In genomic region chr2:119713819-119714490, GRCh38 we compare ENCODE assay signal across 23 cellular contexts. TPM values are rescaled to one million over a fixed set of nuclear protein-coding genes. Genes with fewer than 3 reads are reported as not detected.
DNase-seq lines count a peak whose midpoint lies in the region; ATAC-seq and TF ChIP-seq lines count a peak whose summit lies in the region.
"Had no signal": no experiment of that assay in that cellular context is flagged by ENCODE, and none has a peak within 500 bp of the region (broad histone marks: within the 10 kb centered on the region; RNA-seq: fewer than 3 reads in every experiment).

No MANE protein-coding gene starts in this region.

- H3K27ac ChIP-seq in endodermal cell (ENCODE audit: low read depth, low read length), result no peak overlapping the region
- peak overlapping the region; percentile 85 for H3K27ac ChIP-seq in temporal lobe (ENCODE audit: low read depth, low read length)
- H3K27ac ChIP-seq in PC-3 (ENCODE audit: low read length), result no peak overlapping the region
- H3K27ac ChIP-seq: 22Rv1, pancreas, right atrium auricular region, tibial nerve had no signal

- H3K4me1 ChIP-seq in endodermal cell (ENCODE audit: control insufficient read depth, insufficient read depth, low read length) (no peaks in the 10 kb centered on the region), PC-3 (ENCODE audit: insufficient read depth, low read length) (no peaks in the 10 kb centered on the region)
- H3K4me1 ChIP-seq: pancreas, tibial nerve had no signal

- H3K4me3 Mint-ChIP-seq in activated T-helper 1 cell treated with anti-CD3 and anti-CD28 coated beads, Interleukin-12 subunit alpha, Interleukin-12 subunit beta, Interleukin-2, Interleukin-4 antibody, amounts not matched to agents 30 ng/mL and 10 ng/mL and 1 ng/mL, durations not matched to agents 14 hours and 24 hours and 36 hours, result no peak overlapping the region
- H3K4me3 Mint-ChIP-seq in endodermal cell, result no peak overlapping the region
- H3K4me3 Mint-ChIP-seq: activated B cell treated with CpG ODN at 0.5 μM for 24 hours; CD4-positive, alpha-beta T cell; dendritic cell treated with granulocyte-macrophage colony-stimulating factor and Interleukin-4, amounts not matched to agents 40 ng/mL and 50 ng/mL, for 4 days; natural killer cell treated with Interleukin-12 subunit alpha and Interleukin-12 subunit beta and Interleukin-15 and Interleukin-18, amount 100 ng/mL, for 72 hours; stimulated activated naive CD8-positive, alpha-beta T cell treated with anti-CD3 and anti-CD28 coated beads, Interleukin-15, Interleukin-2, amounts not matched to agents 100 ng/mL and 50 ng/mL, for 24 hours had no signal

- WGBS in endodermal cell (ENCODE audit: insufficient coverage in 1 of 2, insufficient read length in 1 of 2), 2 experiments, result 89 to 95% methylated on average over 5 to 7 of the region's 7 CpGs

- H3K79me2 ChIP-seq in PC-3 (ENCODE audit: low read length), result no peaks in the 10 kb centered on the region

- no peaks in the 10 kb centered on the region for H4K20me1 ChIP-seq in PC-3 (ENCODE audit: low read length)

- peaks cover 4% of the 10 kb centered on the region for H3K4me1 Mint-ChIP-seq in activated T-helper 1 cell treated with anti-CD3 and anti-CD28 coated beads, Interleukin-12 subunit alpha, Interleukin-12 subunit beta, Interleukin-2, Interleukin-4 antibody, amounts not matched to agents 30 ng/mL and 10 ng/mL and 1 ng/mL, durations not matched to agents 14 hours and 24 hours and 36 hours (ENCODE audit: low read depth)
- no peaks in the 10 kb centered on the region for H3K4me1 Mint-ChIP-seq in endodermal cell
- H3K4me1 Mint-ChIP-seq: activated B cell treated with CpG ODN at 0.5 μM for 24 hours had no signal

- H3K9me3 ChIP-seq in endodermal cell (ENCODE audit: control insufficient read depth, low read length) (no peaks in the 10 kb centered on the region), PC-3 (ENCODE audit: low read length) (no peaks in the 10 kb centered on the region)
- H3K9me3 ChIP-seq: pancreas, right atrium auricular region, tibial nerve had no signal

- DNase-seq in NCI-H1092 treated with DMSO at 0.1 percent for 48 hours (lab: John Stamatoyannopoulos, UW) (peak; percentile 18), NCI-H1092 (lab: John Stamatoyannopoulos, UW) (no peak), endodermal cell (peak; percentile 22), PC-3 (no peak)
- no peak for DNase-seq in activated T-helper 1 cell treated with anti-CD3 and anti-CD28 coated beads, Interleukin-12 subunit alpha, Interleukin-12 subunit beta, Interleukin-2, Interleukin-4 antibody, amounts not matched to agents 30 ng/mL and 10 ng/mL and 1 ng/mL, durations not matched to agents 14 hours and 24 hours and 36 hours (ENCODE audit: low spot score)
- no peak for DNase-seq in activated CD8-positive, alpha-beta memory T cell treated with anti-CD3 and anti-CD28 coated beads, Interleukin-2, amount 50 U/mL, for 4 hours
- DNase-seq: activated B cell treated with CpG ODN at 0.5 μM for 24 hours; CD4-positive, alpha-beta T cell; H7; Karpas-422; midbrain; NCI-H187 treated with DMSO at 0.1 percent for 48 hours; NCI-H748 treated with DMSO at 0.1 percent for 48 hours; pancreas; SHP77 had no signal

- intact Hi-C loops in activated T-helper 1 cell treated with anti-CD3 and anti-CD28 coated beads, Interleukin-12 subunit alpha, Interleukin-12 subunit beta, Interleukin-2, Interleukin-4 antibody, amounts not matched to agents 30 ng/mL and 10 ng/mL and 1 ng/mL, durations not matched to agents 14 hours and 24 hours and 36 hours (cut with micrococcal nuclease), result no loop called here
- intact Hi-C loops in PC-3 (cut with micrococcal nuclease), result no loop called here

- H3K9ac ChIP-seq in endodermal cell (ENCODE audit: extremely low read depth, low read length, poor library complexity, severe bottlenecking) (no peak overlapping the region), PC-3 (ENCODE audit: low read length) (no peak overlapping the region)

- TF ChIP-seq CTCF in endodermal cell (conservative IDR thresholded peaks at IDR 0.05) (no peak), PC-3 (conservative IDR thresholded peaks at IDR 0.05; ENCODE audit: low read depth, low read length) (no peak)

- CTCF ChIA-PET in PC-3 (lab: Charles Lee), result no interaction called here

- no peak overlapping the region for H2AFZ ChIP-seq in PC-3 (ENCODE audit: low read length)

- H3K27me3 ChIP-seq in endodermal cell (ENCODE audit: control insufficient read depth, insufficient read depth, low read length, poor library complexity, severe bottlenecking), result no peaks in the 10 kb centered on the region
- no peaks in the 10 kb centered on the region for H3K27me3 ChIP-seq in PC-3 (ENCODE audit: low read length)
- H3K27me3 ChIP-seq: pancreas, right atrium auricular region, tibial nerve had no signal

- H3K9me3 Mint-ChIP-seq in activated T-helper 1 cell treated with anti-CD3 and anti-CD28 coated beads, Interleukin-12 subunit alpha, Interleukin-12 subunit beta, Interleukin-2, Interleukin-4 antibody, amounts not matched to agents 30 ng/mL and 10 ng/mL and 1 ng/mL, durations not matched to agents 14 hours and 24 hours and 36 hours, result no peaks in the 10 kb centered on the region
- H3K9me3 Mint-ChIP-seq in endodermal cell, result no peaks in the 10 kb centered on the region
- H3K9me3 Mint-ChIP-seq: activated B cell treated with CpG ODN at 0.5 μM for 24 hours; CD4-positive, alpha-beta T cell; dendritic cell treated with granulocyte-macrophage colony-stimulating factor and Interleukin-4, amounts not matched to agents 40 ng/mL and 50 ng/mL, for 4 days; natural killer cell treated with Interleukin-12 subunit alpha and Interleukin-12 subunit beta and Interleukin-15 and Interleukin-18, amount 100 ng/mL, for 72 hours; stimulated activated naive CD8-positive, alpha-beta T cell treated with anti-CD3 and anti-CD28 coated beads, Interleukin-15, Interleukin-2, amounts not matched to agents 100 ng/mL and 50 ng/mL, for 24 hours had no signal

- no peak overlapping the region for H3K4me2 ChIP-seq in PC-3 (ENCODE audit: low read length)

- H3K27me3 Mint-ChIP-seq in activated T-helper 1 cell treated with anti-CD3 and anti-CD28 coated beads, Interleukin-12 subunit alpha, Interleukin-12 subunit beta, Interleukin-2, Interleukin-4 antibody, amounts not matched to agents 30 ng/mL and 10 ng/mL and 1 ng/mL, durations not matched to agents 14 hours and 24 hours and 36 hours (ENCODE audit: insufficient read depth), result peaks cover 4% of the 10 kb centered on the region
- H3K27me3 Mint-ChIP-seq in endodermal cell (ENCODE audit: insufficient read depth), result peaks cover 2% of the 10 kb centered on the region
- H3K27me3 Mint-ChIP-seq: CD4-positive, alpha-beta T cell; dendritic cell treated with granulocyte-macrophage colony-stimulating factor and Interleukin-4, amounts not matched to agents 40 ng/mL and 50 ng/mL, for 4 days; stimulated activated naive CD8-positive, alpha-beta T cell treated with anti-CD3 and anti-CD28 coated beads, Interleukin-15, Interleukin-2, amounts not matched to agents 100 ng/mL and 50 ng/mL, for 24 hours had no signal

- no peaks in the 10 kb centered on the region for H3K36me3 ChIP-seq in endodermal cell (ENCODE audit: control insufficient read depth, insufficient read depth, low read length)
- no peaks in the 10 kb centered on the region for H3K36me3 ChIP-seq in PC-3 (ENCODE audit: low read depth, low read length)
- H3K36me3 ChIP-seq: pancreas, right atrium auricular region, tibial nerve had no signal

- no peaks in the 10 kb centered on the region for H3K36me3 Mint-ChIP-seq in activated T-helper 1 cell treated with anti-CD3 and anti-CD28 coated beads, Interleukin-12 subunit alpha, Interleukin-12 subunit beta, Interleukin-2, Interleukin-4 antibody, amounts not matched to agents 30 ng/mL and 10 ng/mL and 1 ng/mL, durations not matched to agents 14 hours and 24 hours and 36 hours (ENCODE audit: low read depth)
- H3K36me3 Mint-ChIP-seq in endodermal cell (ENCODE audit: low read depth), result no peaks in the 10 kb centered on the region
- H3K36me3 Mint-ChIP-seq: natural killer cell treated with Interleukin-12 subunit alpha and Interleukin-12 subunit beta and Interleukin-15 and Interleukin-18, amount 100 ng/mL, for 72 hours had no signal

- H3K4me3 ChIP-seq in endodermal cell (ENCODE audit: low read length) (no peak overlapping the region), PC-3 (ENCODE audit: low read length) (no peak overlapping the region)
- H3K4me3 ChIP-seq: pancreas, right atrium auricular region, tibial nerve had no signal

- no TSS peak for BruUV-seq in PC-3 (replicated peaks; lab: Mats Ljungman, UMichigan)

- no peaks in the 10 kb centered on the region for H3F3A ChIP-seq in PC-3 (ENCODE audit: low read length, unreplicated experiment)

- ATAC-seq in PC-3 (no peak), GM21528 (IDR thresholded peaks at IDR 0.05; ENCODE audit: low FRiP score, unreplicated experiment) (no peak)
- ATAC-seq: pancreas had no signal

- POLR2A ChIA-PET in PC-3 (lab: Charles Lee; ENCODE audit: unreplicated experiment), result no interaction called here

- H3K9me2 ChIP-seq in PC-3 (replicated peaks; ENCODE audit: low read length), result no peaks in the 10 kb centered on the region

- peak overlapping the region; percentile 7 for H3K27ac Mint-ChIP-seq in activated T-helper 1 cell treated with anti-CD3 and anti-CD28 coated beads, Interleukin-12 subunit alpha, Interleukin-12 subunit beta, Interleukin-2, Interleukin-4 antibody, amounts not matched to agents 30 ng/mL and 10 ng/mL and 1 ng/mL, durations not matched to agents 14 hours and 24 hours and 36 hours
- H3K27ac Mint-ChIP-seq in endodermal cell, result no peak overlapping the region
- H3K27ac Mint-ChIP-seq: activated B cell treated with CpG ODN at 0.5 μM for 24 hours; CD4-positive, alpha-beta T cell; dendritic cell treated with granulocyte-macrophage colony-stimulating factor and Interleukin-4, amounts not matched to agents 40 ng/mL and 50 ng/mL, for 4 days; natural killer cell treated with Interleukin-12 subunit alpha and Interleukin-12 subunit beta and Interleukin-15 and Interleukin-18, amount 100 ng/mL, for 72 hours; stimulated activated naive CD8-positive, alpha-beta T cell treated with anti-CD3 and anti-CD28 coated beads, Interleukin-15, Interleukin-2, amounts not matched to agents 100 ng/mL and 50 ng/mL, for 24 hours had no signal

RNA-seq across cellular contexts. Expression of gene TMEM177, which starts 35.0 kb away (rescaled TPM):
- 16.6 and 17.4 TPM in 2 replicates for total RNA-seq in activated T-helper 1 cell treated with anti-CD3 and anti-CD28 coated beads, Interleukin-12 subunit alpha, Interleukin-12 subunit beta, Interleukin-2, Interleukin-4 antibody, amounts not matched to agents 30 ng/mL and 10 ng/mL and 1 ng/mL, durations not matched to agents 14 hours and 24 hours and 36 hours
- total RNA-seq in endodermal cell (10 to 100 TPM; 26.8 to 28.6 TPM), temporal lobe (6.4 TPM), PC-3 (2014; rRNA removed) (21.6 and 23.7 TPM in 2 replicates)
- 22.7 TPM for polyA plus RNA-seq in endodermal cell (2013, experiment 1 of 2)
- polyA plus RNA-seq in endodermal cell (2013, experiment 2 of 2), result 18.5 TPM

RNA-seq across cellular contexts. Expression of gene PTPN4, which starts 45.8 kb away (rescaled TPM):
- 24.5 and 28.3 TPM in 2 replicates for total RNA-seq in activated T-helper 1 cell treated with anti-CD3 and anti-CD28 coated beads, Interleukin-12 subunit alpha, Interleukin-12 subunit beta, Interleukin-2, Interleukin-4 antibody, amounts not matched to agents 30 ng/mL and 10 ng/mL and 1 ng/mL, durations not matched to agents 14 hours and 24 hours and 36 hours
- 10 to 100 TPM; 52.6 to 69.8 TPM for total RNA-seq in endodermal cell
- 36.4 TPM for polyA plus RNA-seq in endodermal cell (2013, experiment 1 of 2)
- 22.5 TPM for polyA plus RNA-seq in endodermal cell (2013, experiment 2 of 2)
- 92.2 TPM for total RNA-seq in temporal lobe
- total RNA-seq in PC-3 (2014; rRNA removed), result 41.2 and 44.5 TPM in 2 replicates

Comparison
In these comparisons a context has a peak if more than half of its experiments do, and no peak if none do; other contexts are left out.
1. DNase-seq: peak in NCI-H1092 treated with DMSO at 0.1 percent for 48 hours (single experiment) and endodermal cell (single experiment); none in NCI-H1092 (single experiment), activated T-helper 1 cell treated with anti-CD3 and anti-CD28 coated beads, Interleukin-12 subunit alpha, Interleukin-12 subunit beta, Interleukin-2, Interleukin-4 antibody, amounts not matched to agents 30 ng/mL and 10 ng/mL and 1 ng/mL, durations not matched to agents 14 hours and 24 hours and 36 hours (single experiment), PC-3 (single experiment) and activated CD8-positive, alpha-beta memory T cell treated with anti-CD3 and anti-CD28 coated beads, Interleukin-2, amount 50 U/mL, for 4 hours (single experiment).